13 cellular contexts compared by ENCODE assay signal in genomic region chr2:28413896-28414290, GRCh38. TPM values are rescaled to one million over a fixed set of nuclear protein-coding genes. Genes with fewer than 3 reads are reported as not detected.
DNase-seq lines count a peak whose midpoint lies in the region; ATAC-seq and TF ChIP-seq lines count a peak whose summit lies in the region.
"Had no signal": no experiment of that assay in that cellular context is flagged by ENCODE, and none has a peak within 500 bp of the region (broad histone marks: within the 10 kb centered on the region; RNA-seq: fewer than 3 reads in every experiment).

No MANE protein-coding gene starts in this region.

- H3K27me3 ChIP-seq in A673 (replicated peaks; ENCODE audit: insufficient read depth, low read depth, low read length, poor library complexity) (no peaks in the 10 kb centered on the region), Caco-2 (replicated peaks; ENCODE audit: control insufficient read depth, insufficient read depth, low read length) (no peaks in the 10 kb centered on the region)

- no peak overlapping the region for H3K4me3 Mint-ChIP-seq in Caco-2 (ENCODE audit: unreplicated experiment)
- H3K4me3 Mint-ChIP-seq: activated naive CD4-positive, alpha-beta T cell treated with anti-CD3 and anti-CD28 coated beads, Interleukin-2, amount 50 U/mL, for 24 hours; stimulated activated naive CD8-positive, alpha-beta T cell treated with anti-CD3 and anti-CD28 coated beads, Interleukin-15, Interleukin-2, amounts not matched to agents 100 ng/mL and 50 ng/mL, for 24 hours had no signal

- peaks cover 93% of the 10 kb centered on the region for H3K36me3 Mint-ChIP-seq in Caco-2 (ENCODE audit: insufficient read depth, unreplicated experiment)

- H3K9me3 ChIP-seq in A673 (ENCODE audit: low read depth, low read length, poor library complexity, severe bottlenecking) (no peaks in the 10 kb centered on the region), Caco-2 (no peaks in the 10 kb centered on the region), mesodermal cell (ENCODE audit: control insufficient read depth, low read length) (no peaks in the 10 kb centered on the region)

- intact Hi-C loops in A673 (cut with micrococcal nuclease; ENCODE audit: unreplicated experiment), result no loop called here
- intact Hi-C loops in Caco-2 (cut with micrococcal nuclease; ENCODE audit: unreplicated experiment), result no loop called here

- no peaks in the 10 kb centered on the region for H3K9me3 Mint-ChIP-seq in Caco-2 (ENCODE audit: unreplicated experiment)
- H3K9me3 Mint-ChIP-seq: activated naive CD4-positive, alpha-beta T cell treated with anti-CD3 and anti-CD28 coated beads, Interleukin-2, amount 50 U/mL, for 24 hours; stimulated activated naive CD8-positive, alpha-beta T cell treated with anti-CD3 and anti-CD28 coated beads, Interleukin-15, Interleukin-2, amounts not matched to agents 100 ng/mL and 50 ng/mL, for 24 hours had no signal

- H3K4me1 ChIP-seq in A673 (ENCODE audit: insufficient read depth, low read length, poor library complexity, severe bottlenecking), result no peaks in the 10 kb centered on the region
- H3K4me1 ChIP-seq in Caco-2, result peaks cover 5% of the 10 kb centered on the region
- H3K4me1 ChIP-seq in mesodermal cell (ENCODE audit: control insufficient read depth, insufficient read depth, low read length, poor library complexity, severe bottlenecking), result peaks cover 15% of the 10 kb centered on the region

- no peak overlapping the region for H3K4me3 ChIP-seq in A673 (ENCODE audit: low read depth, low read length, poor library complexity, severe bottlenecking)
- H3K4me3 ChIP-seq in Caco-2 (ENCODE audit: low read depth, low read length), result no peak overlapping the region
- H3K4me3 ChIP-seq in mesodermal cell (ENCODE audit: extremely low read depth, insufficient read depth, low read length, poor library complexity, severe bottlenecking), result no peak overlapping the region

- ATAC-seq in HG02588 (IDR thresholded peaks at IDR 0.05; ENCODE audit: unreplicated experiment), result no peak

- H3K4me1 Mint-ChIP-seq in Caco-2 (ENCODE audit: low read depth, unreplicated experiment), result no peaks in the 10 kb centered on the region

- H3K36me3 ChIP-seq in A673 (ENCODE audit: insufficient read depth, low read length, poor library complexity, severe bottlenecking) (no peaks in the 10 kb centered on the region), Caco-2 (ENCODE audit: control insufficient read depth, insufficient read depth, low read length) (peaks cover 11% of the 10 kb centered on the region), mesodermal cell (ENCODE audit: control insufficient read depth, insufficient read depth, low read length) (peaks cover 94% of the 10 kb centered on the region)

- TF ChIP-seq CTCF in A673 (conservative IDR thresholded peaks at IDR 0.05; ENCODE audit: low read depth, low read length) (no peak), Caco-2 (IDR thresholded peaks at IDR 0.05; ENCODE audit: insufficient read depth in 1 of 2, low read depth in 1 of 2, low read length in 1 of 2, severe bottlenecking in 1 of 2, unreplicated experiment in 1 of 2) (no peak)

- DNase-seq in A673 (ENCODE audit: low spot score), result peak; percentile 34
- no peak for DNase-seq in Caco-2
- DNase-seq in astrocyte of the hippocampus (ENCODE audit: low read depth, low spot score), result peak; percentile 37
- DNase-seq in hypothalamus (lab: John Stamatoyannopoulos, UW), result no peak
- no peak for DNase-seq in NCI-H2081 treated with DMSO at 0.1 percent for 48 hours (lab: John Stamatoyannopoulos, UW)
- DNase-seq in DMS79 treated with DMSO at 0.1 percent for 48 hours (lab: John Stamatoyannopoulos, UW), result no peak
- DNase-seq: CD4-positive, CD25-positive, alpha-beta regulatory T cell; stimulated activated CD4-positive, alpha-beta T cell treated with anti-CD3 and anti-CD28 coated beads, Interleukin-2, amount 100 ng/mL, for 48 hours; SW 1271 had no signal

- WGBS in mesodermal cell (ENCODE audit: insufficient coverage in 2 of 2), 2 experiments, result 76 to 80% methylated on average over 7 of the region's 7 CpGs

- H3K27me3 Mint-ChIP-seq in Caco-2 (ENCODE audit: insufficient read depth, unreplicated experiment), result no peaks in the 10 kb centered on the region
- H3K27me3 Mint-ChIP-seq: activated naive CD4-positive, alpha-beta T cell treated with anti-CD3 and anti-CD28 coated beads, Interleukin-2, amount 50 U/mL, for 24 hours; CD4-positive, CD25-positive, alpha-beta regulatory T cell; stimulated activated naive CD8-positive, alpha-beta T cell treated with anti-CD3 and anti-CD28 coated beads, Interleukin-15, Interleukin-2, amounts not matched to agents 100 ng/mL and 50 ng/mL, for 24 hours had no signal

- BruUV-seq in A673 (replicated peaks; lab: Mats Ljungman, UMichigan), result no TSS peak
- no TSS peak for BruUV-seq in Caco-2 (replicated peaks; lab: Mats Ljungman, UMichigan)

- H3K27ac Mint-ChIP-seq in Caco-2 (ENCODE audit: unreplicated experiment), result peak overlapping the region; percentile 39
- H3K27ac Mint-ChIP-seq: activated naive CD4-positive, alpha-beta T cell treated with anti-CD3 and anti-CD28 coated beads, Interleukin-2, amount 50 U/mL, for 24 hours; stimulated activated naive CD8-positive, alpha-beta T cell treated with anti-CD3 and anti-CD28 coated beads, Interleukin-15, Interleukin-2, amounts not matched to agents 100 ng/mL and 50 ng/mL, for 24 hours had no signal

- H3K27ac ChIP-seq in A673 (ENCODE audit: low read depth, low read length, poor library complexity, severe bottlenecking) (no peak overlapping the region), mesodermal cell (ENCODE audit: low read depth, low read length, severe bottlenecking) (peak overlapping the region; percentile 53)

- POLR2A ChIA-PET in A673 (lab: Charles Lee; ENCODE audit: low non-redundant PET), result no interaction called here
- POLR2A ChIA-PET in Caco-2 (lab: Charles Lee), result interaction anchor here (0.5 kb wide), 1 partner anchor 163 kb away, joined by 6 read pairs; no protein-coding TSS in a partner anchor

- CTCF ChIA-PET in A673 (lab: Charles Lee), result no interaction called here
- CTCF ChIA-PET in Caco-2 (lab: Charles Lee), result interaction anchor here (0.7 to 1.7 kb wide), 2 partner anchors 259 to 710 kb away, joined by 3 to 5 read pairs; no protein-coding TSS in a partner anchor

RNA-seq across cellular contexts. Expression of gene FOSL2, which starts 21.2 kb away (rescaled TPM):
- 5.3 and 12.2 TPM in 2 replicates for total RNA-seq in A673 (2021)
- 64.6 and 70.7 TPM in 2 replicates for total RNA-seq in Caco-2 (2022)
- 27.5 TPM for polyA plus RNA-seq in mesodermal cell (2013, experiment 1 of 2)
- 28.4 TPM for polyA plus RNA-seq in mesodermal cell (2013, experiment 2 of 2)

Comparison
In these comparisons a context has a peak if more than half of its experiments do, and no peak if none do; other contexts are left out.
1. DNase-seq: peak in A673 (single experiment) and astrocyte of the hippocampus (single experiment); none in Caco-2 (0 of 2), hypothalamus (0 of 51), NCI-H2081 treated with DMSO at 0.1 percent for 48 hours (single experiment) and DMS79 treated with DMSO at 0.1 percent for 48 hours (single experiment).